13 cellular contexts compared by ENCODE assay signal in the genomic region with DNA sequence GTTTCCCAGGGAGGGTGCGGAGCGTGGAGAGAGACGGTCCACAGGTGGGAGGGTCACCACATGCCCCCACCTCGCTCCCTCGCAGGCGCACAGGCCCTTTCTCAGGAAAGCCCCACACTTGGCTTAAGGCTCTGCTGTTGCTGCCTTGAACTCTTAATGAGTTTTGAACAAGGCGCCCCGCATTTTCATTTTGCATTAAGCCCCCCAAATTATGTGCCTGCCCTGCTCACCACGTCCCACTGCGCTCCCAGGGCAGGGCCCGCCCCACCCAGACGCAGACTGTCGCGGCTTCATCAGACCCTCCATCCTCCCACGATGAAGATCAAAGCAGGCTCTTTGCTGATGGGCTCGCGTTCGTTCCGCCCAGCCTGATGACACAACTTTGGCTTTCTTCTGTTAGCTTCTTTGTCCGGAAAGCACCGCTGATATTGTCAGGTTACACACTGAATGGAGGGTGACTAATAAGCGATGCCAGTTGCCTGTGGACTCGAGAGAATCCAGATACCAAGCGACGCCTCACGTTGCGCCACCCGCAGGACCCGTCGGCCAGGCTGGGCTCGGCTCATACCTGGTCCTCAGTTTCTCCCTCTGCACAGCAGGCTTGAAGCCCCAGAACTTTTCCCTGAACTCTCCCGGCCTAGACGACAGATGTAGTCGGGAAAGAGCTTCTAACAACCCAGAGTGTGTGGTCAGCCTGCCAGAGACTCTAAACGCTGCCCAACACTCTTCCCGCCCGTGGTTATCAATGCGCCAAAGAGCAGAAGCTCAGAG. TPM values are rescaled to one million over a fixed set of nuclear protein-coding genes. Genes with fewer than 3 reads are reported as not detected.
DNase-seq lines count a peak whose midpoint lies in the region; ATAC-seq and TF ChIP-seq lines count a peak whose summit lies in the region.
"Had no signal": no experiment of that assay in that cellular context is flagged by ENCODE, and none has a peak within 500 bp of the region (broad histone marks: within the 10 kb centered on the region; RNA-seq: fewer than 3 reads in every experiment).

No MANE protein-coding gene starts in this region.

- no peaks in the 10 kb centered on the region for H3K9me3 Mint-ChIP-seq in stimulated activated naive B cell treated with anti-CD40 and anti-IgM and Interleukin-4, amounts not matched to agents 10 μg/mL and 1 μg/mL and 100 μg/mL, for 72 hours
- H3K9me3 Mint-ChIP-seq in glutamatergic neuron (ENCODE audit: unreplicated experiment), result peaks cover 3% of the 10 kb centered on the region
- H3K9me3 Mint-ChIP-seq: activated naive CD4-positive, alpha-beta T cell treated with anti-CD3 and anti-CD28 coated beads, Interleukin-2, amount 50 U/mL, for 72 hours; CD4-positive, alpha-beta memory T cell had no signal

- intact Hi-C loops in heart left ventricle (cut with DNase I), result loop anchor here in 1 of 10 donors (5.0 kb wide), 1 partner anchor 88 kb away; no protein-coding TSS in a partner anchor
- intact Hi-C loops in upper lobe of right lung (cut with DNase I), result no loop called here

- H3K4me3 ChIP-seq in heart left ventricle (no peak overlapping the region), neutrophil (ENCODE audit: low read depth in 1 of 2, low read length in 1 of 2) (no peak overlapping the region), upper lobe of right lung (no peak overlapping the region)

- H3K36me3 ChIP-seq in heart left ventricle (no peaks in the 10 kb centered on the region), neutrophil (no peaks in the 10 kb centered on the region), upper lobe of right lung (no peaks in the 10 kb centered on the region)

- no peak for TF ChIP-seq CTCF in heart left ventricle (IDR thresholded peaks at IDR 0.05)
- TF ChIP-seq CTCF in neutrophil (IDR thresholded peaks at IDR 0.05), result no peak
- no peak for TF ChIP-seq CTCF in upper lobe of right lung (IDR thresholded peaks at IDR 0.05)
- no peak for TF ChIP-seq CTCF in glutamatergic neuron (IDR thresholded peaks at IDR 0.05; ENCODE audit: partially characterized antibody, unreplicated experiment)

- H3K27ac Mint-ChIP-seq in stimulated activated naive B cell treated with anti-CD40 and anti-IgM and Interleukin-4, amounts not matched to agents 10 μg/mL and 1 μg/mL and 100 μg/mL, for 72 hours, result no peak overlapping the region
- H3K27ac Mint-ChIP-seq in glutamatergic neuron (ENCODE audit: unreplicated experiment), result no peak overlapping the region
- H3K27ac Mint-ChIP-seq: CD4-positive, alpha-beta memory T cell had no signal

- no peaks in the 10 kb centered on the region for H3K9me3 ChIP-seq in heart left ventricle
- H3K9me3 ChIP-seq in neutrophil, result no peaks in the 10 kb centered on the region
- H3K9me3 ChIP-seq in upper lobe of right lung, result no peaks in the 10 kb centered on the region
- H3K9me3 ChIP-seq: SK-N-SH had no signal

- WGBS in heart left ventricle, 4 donors, result 83 to 85% (median 84%) methylated on average over 38 of the region's 38 CpGs

- no peaks in the 10 kb centered on the region for H3K36me3 Mint-ChIP-seq in stimulated activated naive B cell treated with anti-CD40 and anti-IgM and Interleukin-4, amounts not matched to agents 10 μg/mL and 1 μg/mL and 100 μg/mL, for 72 hours
- H3K36me3 Mint-ChIP-seq in glutamatergic neuron (ENCODE audit: unreplicated experiment), result no peaks in the 10 kb centered on the region
- H3K36me3 Mint-ChIP-seq: activated naive CD4-positive, alpha-beta T cell treated with anti-CD3 and anti-CD28 coated beads, Interleukin-2, amount 50 U/mL, for 72 hours; CD4-positive, alpha-beta memory T cell had no signal

- H3K4me1 Mint-ChIP-seq in stimulated activated naive B cell treated with anti-CD40 and anti-IgM and Interleukin-4, amounts not matched to agents 10 μg/mL and 1 μg/mL and 100 μg/mL, for 72 hours, result peaks cover 3 to 5% of the 10 kb centered on the region in 2 donors
- H3K4me1 Mint-ChIP-seq in glutamatergic neuron (ENCODE audit: low read depth, unreplicated experiment), result no peaks in the 10 kb centered on the region
- H3K4me1 Mint-ChIP-seq: CD4-positive, alpha-beta memory T cell had no signal

- TF ChIP-seq POLR2A in heart left ventricle (IDR thresholded peaks at IDR 0.05), result no peak

- peak; percentile 34 for DNase-seq in activated CD8-positive, alpha-beta memory T cell treated with anti-CD3 and anti-CD28 coated beads, Interleukin-2, amount 50 U/mL, for 48 hours
- DNase-seq in activated CD8-positive, alpha-beta memory T cell treated with anti-CD3 and anti-CD28 coated beads for 24 hours, result no peak
- DNase-seq in heart left ventricle (peak in 1 of 5 donors; percentile 60), upper lobe of right lung (peak; percentile 51), DMS79 (lab: John Stamatoyannopoulos, UW) (no peak), glutamatergic neuron (no peak)
- DNase-seq in stimulated activated naive B cell treated with anti-CD40 and anti-IgM and Interleukin-4, amounts not matched to agents 10 μg/mL and 1 μg/mL and 100 μg/mL, for 72 hours, result no peak
- DNase-seq: CD4-positive, alpha-beta memory T cell; SK-N-SH; stimulated activated naive CD4-positive, alpha-beta T cell had no signal

- no peak overlapping the region for H3K4me3 Mint-ChIP-seq in stimulated activated naive B cell treated with anti-CD40 and anti-IgM and Interleukin-4, amounts not matched to agents 10 μg/mL and 1 μg/mL and 100 μg/mL, for 72 hours
- no peak overlapping the region for H3K4me3 Mint-ChIP-seq in glutamatergic neuron (ENCODE audit: unreplicated experiment)
- H3K4me3 Mint-ChIP-seq: CD4-positive, alpha-beta memory T cell had no signal

- H3K27me3 ChIP-seq in heart left ventricle, result no peaks in the 10 kb centered on the region
- no peaks in the 10 kb centered on the region for H3K27me3 ChIP-seq in neutrophil
- H3K27me3 ChIP-seq in upper lobe of right lung, result no peaks in the 10 kb centered on the region

- peaks cover 0 to 6% of the 10 kb centered on the region in 2 donors for H3K27me3 Mint-ChIP-seq in stimulated activated naive B cell treated with anti-CD40 and anti-IgM and Interleukin-4, amounts not matched to agents 10 μg/mL and 1 μg/mL and 100 μg/mL, for 72 hours
- H3K27me3 Mint-ChIP-seq in glutamatergic neuron (ENCODE audit: unreplicated experiment), result peaks cover 10% of the 10 kb centered on the region
- H3K27me3 Mint-ChIP-seq: CD4-positive, alpha-beta memory T cell had no signal

- H3K4me1 ChIP-seq in heart left ventricle (peaks cover 0 to 26% (median 0%) of the 10 kb centered on the region in 12 donors), neutrophil (ENCODE audit: control insufficient read depth in 1 of 2, insufficient read depth in 1 of 2, low read depth in 1 of 2, low read length in 1 of 2) (peaks cover 33 to 34% of the 10 kb centered on the region in 2 experiments), upper lobe of right lung (no peaks in the 10 kb centered on the region)

- H3K27ac ChIP-seq in heart left ventricle (peak overlapping the region in 8 of 12 donors; percentile 12 to 71 (median 54)), neutrophil (peak overlapping the region; percentile 71), upper lobe of right lung (no peak overlapping the region)

- ATAC-seq in heart left ventricle, result no peak
- ATAC-seq in upper lobe of right lung, result no peak
- ATAC-seq in stimulated activated naive B cell treated with anti-CD40 and anti-IgM and Interleukin-4, amounts not matched to agents 10 μg/mL and 1 μg/mL and 100 μg/mL, for 72 hours (replicated peaks), result no peak
- ATAC-seq: activated naive CD4-positive, alpha-beta T cell treated with anti-CD3 and anti-CD28 coated beads, Interleukin-2, amount 50 U/mL, for 72 hours had no signal

RNA-seq across cellular contexts. Expression of a gene that starts 9.5 kb away (rescaled TPM):
- total RNA-seq in heart left ventricle, result not detected
- polyA plus RNA-seq in heart left ventricle, result under 1 TPM in 1 of 2 donors, not detected in 1; 0.03 TPM
- not detected for total RNA-seq in upper lobe of right lung
- total RNA-seq in glutamatergic neuron (ENCODE audit: unreplicated experiment), result not detected
- total RNA-seq: A172; activated naive CD4-positive, alpha-beta T cell treated with anti-CD3 and anti-CD28 coated beads, Interleukin-2, amount 50 U/mL, for 72 hours; CD4-positive, alpha-beta memory T cell had no signal
- polyA plus RNA-seq: CD4-positive, alpha-beta memory T cell; SK-N-SH had no signal

RNA-seq across cellular contexts. Expression of a gene that starts 34.9 kb away (rescaled TPM):
- total RNA-seq in heart left ventricle, result not detected
- not detected for polyA plus RNA-seq in heart left ventricle
- total RNA-seq in upper lobe of right lung, result not detected
- total RNA-seq in glutamatergic neuron (ENCODE audit: unreplicated experiment), result not detected
- total RNA-seq: A172; activated naive CD4-positive, alpha-beta T cell treated with anti-CD3 and anti-CD28 coated beads, Interleukin-2, amount 50 U/mL, for 72 hours; CD4-positive, alpha-beta memory T cell had no signal
- polyA plus RNA-seq: CD4-positive, alpha-beta memory T cell; SK-N-SH had no signal

Comparison
In these comparisons a context has a peak if more than half of its experiments do, and no peak if none do; other contexts are left out.
1. DNase-seq: peak in activated CD8-positive, alpha-beta memory T cell treated with anti-CD3 and anti-CD28 coated beads, Interleukin-2, amount 50 U/mL, for 48 hours (single experiment) and upper lobe of right lung (single experiment); none in activated CD8-positive, alpha-beta memory T cell treated with anti-CD3 and anti-CD28 coated beads for 24 hours (single experiment), DMS79 (single experiment), stimulated activated naive B cell treated with anti-CD40 and anti-IgM and Interleukin-4, amounts not matched to agents 10 μg/mL and 1 μg/mL and 100 μg/mL, for 72 hours (single experiment) and glutamatergic neuron (single experiment).